3 cellular contexts compared by ENCODE assay signal in genomic region chr7:64581929-64582894, GRCh38.
TF ChIP-seq lines count a peak whose summit lies in the region.

No MANE protein-coding gene starts in this region.

TF ChIP-seq in SK-N-SH treated with all-trans-retinoic acid at 6 μM for 48 hours, 23 proteins besides CTCF, POLR2A, EP300 and RAD21:
- TF ChIP-seq CSDC2 (CRISPR knock-in tag; IDR thresholded peaks at IDR 0.05) (no peak), PATZ1 (CRISPR knock-in tag; IDR thresholded peaks at IDR 0.05; ENCODE audit: borderline replicate concordance) (no peak), ZFP30 (CRISPR knock-in tag; IDR thresholded peaks at IDR 0.05) (no peak), BACH2 (CRISPR knock-in tag; IDR thresholded peaks at IDR 0.05; ENCODE audit: borderline replicate concordance) (no peak), TSHZ2 (CRISPR knock-in tag; IDR thresholded peaks at IDR 0.05) (no peak), PPARA (CRISPR knock-in tag; IDR thresholded peaks at IDR 0.05; ENCODE audit: borderline replicate concordance) (no peak)
TF ChIP-seq in SK-N-SH treated with all-trans-retinoic acid at 6 μM for 48 hours: peak in this region for 0.

TF ChIP-seq in SK-N-SH, 30 proteins besides CTCF, POLR2A, EP300 and RAD21:
- TF ChIP-seq GABPA (IDR thresholded peaks at IDR 0.05; ENCODE audit: low read depth) (no peak), MEF2A (IDR thresholded peaks at IDR 0.05; ENCODE audit: borderline replicate concordance, low read depth) (no peak), MAX (IDR thresholded peaks at IDR 0.05; ENCODE audit: low read depth) (no peak), FOXJ3 (CRISPR knock-in tag; IDR thresholded peaks at IDR 0.05) (no peak), YY1 (IDR thresholded peaks at IDR 0.05; ENCODE audit: low read depth) (no peak), TAF1 (IDR thresholded peaks at IDR 0.05; ENCODE audit: borderline replicate concordance, low read depth, low read length) (no peak)
TF ChIP-seq in SK-N-SH: peak in this region for 0.

TF ChIP-seq in K562, 482 proteins besides CTCF, POLR2A, EP300 and RAD21 (continues in another document):
- TF ChIP-seq ZNF740 (CRISPR knock-in tag; IDR thresholded peaks at IDR 0.05) = no peak
- TF ChIP-seq ZNF740 (tag; IDR thresholded peaks at IDR 0.05) = no peak
- TF ChIP-seq ZZZ3 (IDR thresholded peaks at IDR 0.05) = no peak
- TF ChIP-seq ZBTB12 (CRISPR knock-in tag; IDR thresholded peaks at IDR 0.05) = no peak
- peak; percentile 39; the same call in 1 of the 2 replicates for TF ChIP-seq HES1 (IDR thresholded peaks at IDR 0.05; ENCODE audit: low read depth)
- TF ChIP-seq CTBP1 (IDR thresholded peaks at IDR 0.05; ENCODE audit: borderline replicate concordance) = peak; percentile 14; the same call in 1 of the 2 replicates
- TF ChIP-seq ZNF280B (CRISPR knock-in tag; IDR thresholded peaks at IDR 0.05) = no peak
- TF ChIP-seq RBM22 (IDR thresholded peaks at IDR 0.05; ENCODE audit: low read depth, low read length, poor library complexity, severe bottlenecking) = no peak
- no peak for TF ChIP-seq CCNT2 (IDR thresholded peaks at IDR 0.05; ENCODE audit: borderline replicate concordance, extremely low read depth, insufficient read length, low read depth, low read length)
- TF ChIP-seq CHD1 (IDR thresholded peaks at IDR 0.05; ENCODE audit: low read length) = no peak
- no peak for TF ChIP-seq SMAD4 (CRISPR knock-in tag; conservative IDR thresholded peaks at IDR 0.05)
- TF ChIP-seq TAL1 (IDR thresholded peaks at IDR 0.05) = peak; percentile 41; the same call in 1 of the 2 replicates
- peak in 1 of 2 experiments; percentile 58; a peak in 1 of 4 replicates for TF ChIP-seq TRIM24 (IDR thresholded peaks at IDR 0.05)
- TF ChIP-seq ETV1 (tag; conservative IDR thresholded peaks at IDR 0.05; ENCODE audit: low read depth) = no peak
- no peak for TF ChIP-seq SOX6 (IDR thresholded peaks at IDR 0.05)
- peak; percentile 63 for TF ChIP-seq STAT5A (IDR thresholded peaks at IDR 0.05; ENCODE audit: borderline replicate concordance, low read length)
- TF ChIP-seq TFE3 (CRISPR knock-in tag; IDR thresholded peaks at IDR 0.05) = no peak
- TF ChIP-seq RBBP5 (IDR thresholded peaks at IDR 0.05; ENCODE audit: borderline replicate concordance, insufficient read depth, low read length, poor library complexity, severe bottlenecking) = no peak
- TF ChIP-seq RNF2 (IDR thresholded peaks at IDR 0.05) = peak; percentile 43; the same call in 1 of the 2 replicates
- no peak for TF ChIP-seq RFX5 (IDR thresholded peaks at IDR 0.05; ENCODE audit: low read depth, low read length)
- no peak for TF ChIP-seq PURB (CRISPR knock-in tag; IDR thresholded peaks at IDR 0.05; ENCODE audit: low read depth)
- 0 out of 2 replicates have a peak, but pooled peaks have one; percentile 19 for TF ChIP-seq GATA2 (CRISPR knock-in tag; IDR thresholded peaks at IDR 0.05)
- no peak for TF ChIP-seq STAG1 (CRISPR knock-in tag; IDR thresholded peaks at IDR 0.05; ENCODE audit: borderline replicate concordance)
- no peak for TF ChIP-seq STAT5B (CRISPR knock-in tag; IDR thresholded peaks at IDR 0.05)
- TF ChIP-seq CHAMP1 (IDR thresholded peaks at IDR 0.05) = no peak
- peak; percentile 39; the same call in 1 of the 2 replicates for TF ChIP-seq NFIC (IDR thresholded peaks at IDR 0.05)
- TF ChIP-seq TCF3 (CRISPR knock-in tag; IDR thresholded peaks at IDR 0.05) = peak; percentile 61
- TF ChIP-seq ZNF212 (CRISPR knock-in tag; IDR thresholded peaks at IDR 0.05) = no peak
- TF ChIP-seq NR2C1 (IDR thresholded peaks at IDR 0.05) = no peak
- no peak for TF ChIP-seq NR2C1 (tag; IDR thresholded peaks at IDR 0.05)
- TF ChIP-seq ARID1B (IDR thresholded peaks at IDR 0.05) = peak; percentile 72
- TF ChIP-seq CBX1 (IDR thresholded peaks at IDR 0.05; ENCODE audit: low read depth) = no peak
- peak; percentile 83 for TF ChIP-seq TEAD4 (IDR thresholded peaks at IDR 0.05; ENCODE audit: low read length)
- no peak for TF ChIP-seq TEAD4 (CRISPR knock-in tag; IDR thresholded peaks at IDR 0.05; ENCODE audit: borderline replicate concordance)
- TF ChIP-seq CBFA2T3 (IDR thresholded peaks at IDR 0.05) = peak; percentile 82
- no peak for TF ChIP-seq ARID3B (CRISPR knock-in tag; IDR thresholded peaks at IDR 0.05; ENCODE audit: borderline replicate concordance)
- TF ChIP-seq ZNF609 (CRISPR knock-in tag; IDR thresholded peaks at IDR 0.05; ENCODE audit: borderline replicate concordance) = no peak
- TF ChIP-seq MLLT1 (IDR thresholded peaks at IDR 0.05) = peak in 1 of 2 experiments; percentile 48; a peak in 1 of 4 replicates
- TF ChIP-seq CHCHD3 (CRISPR knock-in tag; IDR thresholded peaks at IDR 0.05) = no peak
